ENCODE assay signal across 11 cellular contexts in genomic region chr9:127629468-127630081, GRCh38. TPM values are rescaled to one million over a fixed set of nuclear protein-coding genes. Genes with fewer than 3 reads are reported as not detected.
DNase-seq lines count a peak whose midpoint lies in the region; ATAC-seq and TF ChIP-seq lines count a peak whose summit lies in the region.
"Had no signal": no experiment of that assay in that cellular context is flagged by ENCODE, and none has a peak within 500 bp of the region (broad histone marks: within the 10 kb centered on the region; RNA-seq: fewer than 3 reads in every experiment).

No MANE protein-coding gene starts in this region.

- H3K4me1 Mint-ChIP-seq in activated CD8-positive, alpha-beta T cell treated with anti-CD3 and anti-CD28 coated beads for 36 hours (ENCODE audit: low read depth), result peaks cover 10% of the 10 kb centered on the region
- peaks cover 11% of the 10 kb centered on the region for H3K4me1 Mint-ChIP-seq in activated CD8-positive, alpha-beta T cell treated with anti-CD3 and anti-CD28 coated beads, Interleukin-2, amount 10 ng/mL, durations not matched to agents 7 days and 5 days (ENCODE audit: low read depth)

- peak; percentile 6 for DNase-seq in activated CD8-positive, alpha-beta T cell treated with anti-CD3 and anti-CD28 coated beads for 36 hours
- DNase-seq in activated CD8-positive, alpha-beta T cell treated with anti-CD3 and anti-CD28 coated beads, Interleukin-2, amount 10 ng/mL, durations not matched to agents 7 days and 5 days, result no peak
- DNase-seq in adrenal gland (peak in 6 of 7 donors; percentile 52 to 69 (median 59)), left cardiac atrium (no peak), AML-193 (lab: John Stamatoyannopoulos, UW) (no peak), RKO (ENCODE audit: low spot score) (no peak)
- DNase-seq: DMS79; stimulated activated CD4-positive, alpha-beta T cell treated with anti-CD3 and anti-CD28 coated beads, Interleukin-2, amount 100 ng/mL, for 24 hours had no signal

- 60 to 73% (median 71%) methylated on average over 6 to 8 of the region's 8 CpGs for WGBS in adrenal gland, 4 donors

- no peak for TF ChIP-seq POLR2A in adrenal gland (IDR thresholded peaks at IDR 0.05)

- no peak for TF ChIP-seq CTCF in activated CD8-positive, alpha-beta T cell treated with anti-CD3 and anti-CD28 coated beads for 36 hours (IDR thresholded peaks at IDR 0.05)
- TF ChIP-seq CTCF in adrenal gland (IDR thresholded peaks at IDR 0.05), result peak in 3 of 6 experiments; percentile 6 to 32 (median 16)

- H3K36me3 ChIP-seq in adrenal gland (replicated peaks in 1 of 2) (no peaks in the 10 kb centered on the region), subcutaneous abdominal adipose tissue (ENCODE audit: control insufficient read depth in 5 of 5, insufficient read depth in 5 of 5, low read length in 5 of 5) (no peaks in the 10 kb centered on the region)
- H3K36me3 ChIP-seq: ovary had no signal

- H3K9me3 ChIP-seq in adrenal gland (replicated peaks in 1 of 3) (no peaks in the 10 kb centered on the region), subcutaneous abdominal adipose tissue (ENCODE audit: control insufficient read depth in 5 of 5, low read length in 5 of 5) (no peaks in the 10 kb centered on the region)
- H3K9me3 ChIP-seq: ovary had no signal

- H3K4me3 ChIP-seq in adrenal gland (no peak overlapping the region), subcutaneous abdominal adipose tissue (ENCODE audit: low read depth in 1 of 5, low read length in 5 of 5) (no peak overlapping the region)
- H3K4me3 ChIP-seq: ovary had no signal

- H3K27me3 Mint-ChIP-seq in activated CD8-positive, alpha-beta T cell treated with anti-CD3 and anti-CD28 coated beads for 36 hours, result no peaks in the 10 kb centered on the region
- H3K27me3 Mint-ChIP-seq in activated CD8-positive, alpha-beta T cell treated with anti-CD3 and anti-CD28 coated beads, Interleukin-2, amount 10 ng/mL, durations not matched to agents 7 days and 5 days (ENCODE audit: low read depth), result peaks cover 7% of the 10 kb centered on the region

- H3K27ac ChIP-seq in adrenal gland (peak overlapping the region; percentile 6 to 69 (median 53)), subcutaneous abdominal adipose tissue (ENCODE audit: low read depth, low read length) (peak overlapping the region; percentile 75)

- no peaks in the 10 kb centered on the region for H3K36me3 Mint-ChIP-seq in activated CD8-positive, alpha-beta T cell treated with anti-CD3 and anti-CD28 coated beads for 36 hours (ENCODE audit: low read depth)
- no peaks in the 10 kb centered on the region for H3K36me3 Mint-ChIP-seq in activated CD8-positive, alpha-beta T cell treated with anti-CD3 and anti-CD28 coated beads, Interleukin-2, amount 10 ng/mL, durations not matched to agents 7 days and 5 days (ENCODE audit: low read depth)

- no peaks in the 10 kb centered on the region for H3K9me3 Mint-ChIP-seq in activated CD8-positive, alpha-beta T cell treated with anti-CD3 and anti-CD28 coated beads for 36 hours
- no peaks in the 10 kb centered on the region for H3K9me3 Mint-ChIP-seq in activated CD8-positive, alpha-beta T cell treated with anti-CD3 and anti-CD28 coated beads, Interleukin-2, amount 10 ng/mL, durations not matched to agents 7 days and 5 days (ENCODE audit: insufficient read depth)

- H3K27ac Mint-ChIP-seq in activated CD8-positive, alpha-beta T cell treated with anti-CD3 and anti-CD28 coated beads for 36 hours, result no peak overlapping the region
- no peak overlapping the region for H3K27ac Mint-ChIP-seq in activated CD8-positive, alpha-beta T cell treated with anti-CD3 and anti-CD28 coated beads, Interleukin-2, amount 10 ng/mL, durations not matched to agents 7 days and 5 days

- H3K4me1 ChIP-seq in adrenal gland (replicated peaks in 1 of 2), result peaks cover 0 to 35% of the 10 kb centered on the region in 2 donors
- H3K4me1 ChIP-seq in subcutaneous abdominal adipose tissue (ENCODE audit: control insufficient read depth in 5 of 5, insufficient read depth in 5 of 5, low read length in 5 of 5), result peaks cover 7 to 38% (median 29%) of the 10 kb centered on the region in 5 donors

- CTCF ChIA-PET in activated CD8-positive, alpha-beta T cell treated with anti-CD3 and anti-CD28 coated beads for 36 hours (lab: Charles Lee), result interaction anchor here (0.9 kb wide), 1 partner anchor 240 kb away, joined by 3 read pairs; no protein-coding TSS in a partner anchor
- CTCF ChIA-PET in activated CD8-positive, alpha-beta T cell treated with anti-CD3 and anti-CD28 coated beads, Interleukin-2, amount 10 ng/mL, durations not matched to agents 7 days and 5 days (lab: Charles Lee), result no interaction called here

- no peak overlapping the region for H3K4me3 Mint-ChIP-seq in activated CD8-positive, alpha-beta T cell treated with anti-CD3 and anti-CD28 coated beads for 36 hours
- no peak overlapping the region for H3K4me3 Mint-ChIP-seq in activated CD8-positive, alpha-beta T cell treated with anti-CD3 and anti-CD28 coated beads, Interleukin-2, amount 10 ng/mL, durations not matched to agents 7 days and 5 days

- intact Hi-C loops in activated CD8-positive, alpha-beta T cell treated with anti-CD3 and anti-CD28 coated beads for 36 hours (cut with micrococcal nuclease), result no loop called here
- intact Hi-C loops in adrenal gland (cut with DNase I) (no loop called here), left cardiac atrium (cut with DNase I) (no loop called here)

- peak; percentile 49 for ATAC-seq in activated CD8-positive, alpha-beta T cell treated with anti-CD3 and anti-CD28 coated beads for 36 hours
- ATAC-seq in activated CD8-positive, alpha-beta T cell treated with anti-CD3 and anti-CD28 coated beads, Interleukin-2, amount 10 ng/mL, durations not matched to agents 7 days and 5 days, result no peak
- peak; percentile 43 to 67 for ATAC-seq in left cardiac atrium
- ATAC-seq in GM21737 (IDR thresholded peaks at IDR 0.05; ENCODE audit: unreplicated experiment), result no peak

- POLR2A ChIA-PET in activated CD8-positive, alpha-beta T cell treated with anti-CD3 and anti-CD28 coated beads for 36 hours (lab: Charles Lee), result no interaction called here
- POLR2A ChIA-PET in activated CD8-positive, alpha-beta T cell treated with anti-CD3 and anti-CD28 coated beads, Interleukin-2, amount 10 ng/mL, durations not matched to agents 7 days and 5 days (lab: Charles Lee), result no interaction called here

- H3K27me3 ChIP-seq in adrenal gland (no peaks in the 10 kb centered on the region), subcutaneous abdominal adipose tissue (ENCODE audit: control insufficient read depth in 5 of 5, insufficient read depth in 4 of 5, low read length in 5 of 5) (no peaks in the 10 kb centered on the region)
- H3K27me3 ChIP-seq: ovary had no signal

- peak overlapping the region in 1 of 5 donors; percentile 36 for H3K9ac ChIP-seq in subcutaneous abdominal adipose tissue (ENCODE audit: low read length in 5 of 5)

RNA-seq across cellular contexts. Expression of gene STXBP1, which starts 17.5 kb away (rescaled TPM):
- total RNA-seq in activated CD8-positive, alpha-beta T cell treated with anti-CD3 and anti-CD28 coated beads for 36 hours, result 10 to 100 TPM; 19.2 to 23.5 TPM
- 10 to 100 TPM; 24.2 to 25.3 TPM for total RNA-seq in activated CD8-positive, alpha-beta T cell treated with anti-CD3 and anti-CD28 coated beads, Interleukin-2, amount 10 ng/mL, durations not matched to agents 7 days and 5 days
- total RNA-seq in adrenal gland, result 100 to 1,000 TPM in 1 of 8 donors, 10 to 100 TPM in 7; 36.1 to 169 (median 69.5) TPM
- 10 to 100 TPM; 29.4 to 61.6 (median 29.7) TPM for polyA plus RNA-seq in adrenal gland
- 10 to 100 TPM; 40.4 to 41.5 TPM for total RNA-seq in left cardiac atrium

Comparison
In these comparisons a context has a peak if more than half of its experiments do, and no peak if none do; other contexts are left out.
1. ATAC-seq: peak in activated CD8-positive, alpha-beta T cell treated with anti-CD3 and anti-CD28 coated beads for 36 hours (single experiment) and left cardiac atrium (2 of 2); none in activated CD8-positive, alpha-beta T cell treated with anti-CD3 and anti-CD28 coated beads, Interleukin-2, amount 10 ng/mL, durations not matched to agents 7 days and 5 days (single experiment) and GM21737 (single experiment).
2. DNase-seq: peak in activated CD8-positive, alpha-beta T cell treated with anti-CD3 and anti-CD28 coated beads for 36 hours (single experiment) and adrenal gland (6 of 7); none in activated CD8-positive, alpha-beta T cell treated with anti-CD3 and anti-CD28 coated beads, Interleukin-2, amount 10 ng/mL, durations not matched to agents 7 days and 5 days (single experiment), left cardiac atrium (single experiment), AML-193 (0 of 2) and RKO (single experiment).